ENCODE assay signal across 20 cellular contexts in genomic region chr3:114417265-114417664, GRCh38.
DNase-seq lines count a peak whose midpoint lies in the region; ATAC-seq and TF ChIP-seq lines count a peak whose summit lies in the region.
"Had no signal": no experiment of that assay in that cellular context is flagged by ENCODE, and none has a peak within 500 bp of the region (broad histone marks: within the 10 kb centered on the region; RNA-seq: fewer than 3 reads in every experiment).

No MANE protein-coding gene starts in this region.

- peak overlapping the region; percentile 94 for H3K27ac Mint-ChIP-seq in activated T-cell treated with anti-CD3 and anti-CD28 coated beads, Interleukin-2, amount 50 U/mL, for 72 hours
- peak overlapping the region; percentile 83 for H3K27ac Mint-ChIP-seq in activated B cell treated with CpG ODN at 0.5 μM for 24 hours
- H3K27ac Mint-ChIP-seq: B cell; endodermal cell; IgD-negative memory B cell; T-helper 2 cell treated with Interferon-gamma antibody and Interleukin-4, amounts not matched to agents 5 μg/mL and 100 μg/mL, for 36 hours had no signal

- CTCF ChIA-PET in activated B cell treated with CpG ODN at 0.5 μM for 24 hours (lab: Charles Lee): interaction anchor here (1.4 to 3.4 kb wide), 4 partner anchors 30 to 266 kb away, joined by 4 to 41 read pairs (median 17); no protein-coding TSS in a partner anchor

- peaks cover 58% of the 10 kb centered on the region for H3K4me1 Mint-ChIP-seq in activated T-cell treated with anti-CD3 and anti-CD28 coated beads, Interleukin-2, amount 50 U/mL, for 72 hours (ENCODE audit: low read depth)
- H3K4me1 Mint-ChIP-seq in activated T-cell treated with anti-CD3 and anti-CD28 coated beads, Interleukin-2, amount 50 U/mL, for 4 hours (ENCODE audit: low read depth): peaks cover 25% of the 10 kb centered on the region
- H3K4me1 Mint-ChIP-seq in activated B cell treated with CpG ODN at 0.5 μM for 24 hours: peaks cover 54% of the 10 kb centered on the region
- H3K4me1 Mint-ChIP-seq: endodermal cell had no signal

- H3K4me2 ChIP-seq in fibroblast of lung (ENCODE audit: extremely low read depth, insufficient read depth, low read length): peak overlapping the region; percentile 68

- H3K36me3 Mint-ChIP-seq in activated T-cell treated with anti-CD3 and anti-CD28 coated beads, Interleukin-2, amount 50 U/mL, for 72 hours (ENCODE audit: insufficient read depth in 2 of 2): no peaks in the 10 kb centered on the region
- H3K36me3 Mint-ChIP-seq in activated T-cell treated with anti-CD3 and anti-CD28 coated beads, Interleukin-2, amount 50 U/mL, for 4 hours (ENCODE audit: insufficient read depth): no peaks in the 10 kb centered on the region
- H3K36me3 Mint-ChIP-seq in activated B cell treated with CpG ODN at 0.5 μM for 24 hours (ENCODE audit: low read depth): peaks cover 3% of the 10 kb centered on the region
- H3K36me3 Mint-ChIP-seq: activated naive CD4-positive, alpha-beta T cell treated with anti-CD3 and anti-CD28 coated beads, Interleukin-2, amount 50 U/mL, for 72 hours; IgD-negative memory B cell had no signal

- peak overlapping the region in 1 of 2 donors; percentile 71 for H3K4me3 Mint-ChIP-seq in activated T-cell treated with anti-CD3 and anti-CD28 coated beads, Interleukin-2, amount 50 U/mL, for 72 hours
- H3K4me3 Mint-ChIP-seq in activated T-cell treated with anti-CD3 and anti-CD28 coated beads, Interleukin-2, amount 50 U/mL, for 4 hours: no peak overlapping the region
- no peak overlapping the region for H3K4me3 Mint-ChIP-seq in activated B cell treated with CpG ODN at 0.5 μM for 24 hours
- H3K4me3 Mint-ChIP-seq: B cell; endodermal cell; IgD-negative memory B cell; T-helper 2 cell treated with Interferon-gamma antibody and Interleukin-4, amounts not matched to agents 5 μg/mL and 100 μg/mL, for 36 hours had no signal

- H3K9me3 ChIP-seq in fibroblast of lung (ENCODE audit: control insufficient read depth, insufficient read depth, low read depth, low read length) (no peaks in the 10 kb centered on the region), suprapubic skin (no peaks in the 10 kb centered on the region), ascending aorta (no peaks in the 10 kb centered on the region)
- H3K9me3 ChIP-seq: esophagus muscularis mucosa, tibial nerve had no signal

- H3K4me3 ChIP-seq in fibroblast of lung (replicated peaks in 1 of 4; ENCODE audit: control extremely low read depth in 1 of 4, insufficient read depth in 1 of 4, low read depth in 3 of 4, low read length in 4 of 4) (peak overlapping the region in 1 of 4 experiments; percentile 23), suprapubic skin (no peak overlapping the region), ascending aorta (no peak overlapping the region)
- H3K4me3 ChIP-seq: esophagus muscularis mucosa had no signal

- no peak for TF ChIP-seq EP300 in suprapubic skin (IDR thresholded peaks at IDR 0.05)

- H3K9me3 Mint-ChIP-seq in activated T-cell treated with anti-CD3 and anti-CD28 coated beads, Interleukin-2, amount 50 U/mL, for 72 hours: no peaks in the 10 kb centered on the region
- H3K9me3 Mint-ChIP-seq in activated T-cell treated with anti-CD3 and anti-CD28 coated beads, Interleukin-2, amount 50 U/mL, for 4 hours: no peaks in the 10 kb centered on the region
- H3K9me3 Mint-ChIP-seq in activated B cell treated with CpG ODN at 0.5 μM for 24 hours: no peaks in the 10 kb centered on the region
- H3K9me3 Mint-ChIP-seq: activated naive CD4-positive, alpha-beta T cell treated with anti-CD3 and anti-CD28 coated beads, Interleukin-2, amount 50 U/mL, for 72 hours; endodermal cell; IgD-negative memory B cell; T-helper 2 cell treated with Interferon-gamma antibody and Interleukin-4, amounts not matched to agents 5 μg/mL and 100 μg/mL, for 36 hours had no signal

- no peaks in the 10 kb centered on the region for H3K27me3 Mint-ChIP-seq in activated T-cell treated with anti-CD3 and anti-CD28 coated beads, Interleukin-2, amount 50 U/mL, for 72 hours (ENCODE audit: low read depth)
- no peaks in the 10 kb centered on the region for H3K27me3 Mint-ChIP-seq in activated T-cell treated with anti-CD3 and anti-CD28 coated beads, Interleukin-2, amount 50 U/mL, for 4 hours (ENCODE audit: low read depth)
- H3K27me3 Mint-ChIP-seq in activated B cell treated with CpG ODN at 0.5 μM for 24 hours: no peaks in the 10 kb centered on the region
- H3K27me3 Mint-ChIP-seq: B cell, IgD-negative memory B cell had no signal

- H4K20me1 ChIP-seq in fibroblast of lung (ENCODE audit: control insufficient read depth, extremely low read depth, insufficient read depth, low read length): no peaks in the 10 kb centered on the region

- TF ChIP-seq CTCF in activated B cell treated with CpG ODN at 0.5 μM for 24 hours (IDR thresholded peaks at IDR 0.05): no peak
- TF ChIP-seq CTCF in fibroblast of lung (conservative IDR thresholded peaks at IDR 0.05 in 1 of 2, IDR thresholded peaks at IDR 0.05 in 1 of 2; ENCODE audit: low read depth in 1 of 2, low read length in 2 of 2): no peak
- TF ChIP-seq CTCF in suprapubic skin (IDR thresholded peaks at IDR 0.05): no peak
- no peak for TF ChIP-seq CTCF in ascending aorta (IDR thresholded peaks at IDR 0.05)

- H3K9ac ChIP-seq in fibroblast of lung (ENCODE audit: insufficient read depth, low read length): no peak overlapping the region

- POLR2A ChIA-PET in activated B cell treated with CpG ODN at 0.5 μM for 24 hours (lab: Charles Lee): interaction anchor here (1.8 kb wide), 1 partner anchor 126 kb away, joined by 19 read pairs; no protein-coding TSS in a partner anchor

- H3K4me1 ChIP-seq in fibroblast of lung (ENCODE audit: control insufficient read depth, extremely low read depth, insufficient read depth, low read length) (peaks cover 20% of the 10 kb centered on the region), suprapubic skin (peaks cover 38% of the 10 kb centered on the region), ascending aorta (peaks cover 0 to 5% of the 10 kb centered on the region in 2 donors)

- no peak overlapping the region for H2AFZ ChIP-seq in fibroblast of lung (ENCODE audit: low read length)

- intact Hi-C loops in activated B cell treated with CpG ODN at 0.5 μM for 24 hours (cut with micrococcal nuclease): no loop called here
- intact Hi-C loops in ascending aorta (cut with DNase I): no loop called here

- H3K36me3 ChIP-seq in fibroblast of lung (ENCODE audit: control insufficient read depth, insufficient read depth, low read length) (no peaks in the 10 kb centered on the region), suprapubic skin (no peaks in the 10 kb centered on the region), ascending aorta (no peaks in the 10 kb centered on the region)
- H3K36me3 ChIP-seq: esophagus muscularis mucosa, tibial nerve had no signal

- ATAC-seq in activated T-cell treated with anti-CD3 and anti-CD28 coated beads, Interleukin-2, amount 50 U/mL, for 72 hours (replicated peaks in 1 of 2): no peak
- ATAC-seq in activated T-cell treated with anti-CD3 and anti-CD28 coated beads, Interleukin-2, amount 50 U/mL, for 4 hours: no peak
- ATAC-seq in activated B cell treated with CpG ODN at 0.5 μM for 24 hours (ENCODE audit: low read depth) (no peak), GM18907 (IDR thresholded peaks at IDR 0.05; ENCODE audit: unreplicated experiment) (no peak)

- H3K79me2 ChIP-seq in fibroblast of lung (ENCODE audit: control insufficient read depth, insufficient read depth, low read length): no peaks in the 10 kb centered on the region

- WGBS in suprapubic skin: 51% methylated on average over 5 of the region's 5 CpGs

- no peak for TF ChIP-seq POLR2A in suprapubic skin (IDR thresholded peaks at IDR 0.05)

- peak overlapping the region; percentile 46 for H3K27ac ChIP-seq in fibroblast of lung (ENCODE audit: insufficient read depth, low read length)
- H3K27ac ChIP-seq in suprapubic skin: peak overlapping the region; percentile 22
- no peak overlapping the region for H3K27ac ChIP-seq in ascending aorta

- DNase-seq in activated T-cell treated with anti-CD3 and anti-CD28 coated beads, Interleukin-2, amount 50 U/mL, for 72 hours: no peak
- DNase-seq in activated T-cell treated with anti-CD3 and anti-CD28 coated beads, Interleukin-2, amount 50 U/mL, for 4 hours: no peak
- DNase-seq in activated B cell treated with CpG ODN at 0.5 μM for 24 hours: no peak
- DNase-seq in fibroblast of lung (ENCODE audit: low read depth in 2 of 2): peak in 1 of 2 donors; percentile 48
- DNase-seq in suprapubic skin (ENCODE audit: low spot score in 2 of 2): no peak
- no peak for DNase-seq in RPMI8226
- no peak for DNase-seq in ascending aorta (ENCODE audit: low spot score in 2 of 2)
- DNase-seq: activated CD4-positive, alpha-beta T cell treated with anti-CD3 and anti-CD28 coated beads for 48 hours; DMS153; endodermal cell; MM.1S; NCI-H1417 treated with DMSO at 0.1 percent for 48 hours; OCI-M1 had no signal

- H3K27me3 ChIP-seq in fibroblast of lung (ENCODE audit: control insufficient read depth, insufficient read depth, low read length): no peaks in the 10 kb centered on the region
- no peaks in the 10 kb centered on the region for H3K27me3 ChIP-seq in suprapubic skin
- H3K27me3 ChIP-seq in ascending aorta: no peaks in the 10 kb centered on the region
- H3K27me3 ChIP-seq: esophagus muscularis mucosa, tibial nerve had no signal

Comparison
In these comparisons a context has a peak if more than half of its experiments do, and no peak if none do; other contexts are left out.
1. H3K27ac ChIP-seq: peak in fibroblast of lung (single experiment) and suprapubic skin (single experiment); none in ascending aorta (0 of 2).